20 cellular contexts compared by ENCODE assay signal in genomic region chr6:1645466-1646185, GRCh38. TPM values are rescaled to one million over a fixed set of nuclear protein-coding genes. Genes with fewer than 3 reads are reported as not detected.
"Had no signal": no experiment of that assay in that cellular context is flagged by ENCODE, and none has a peak within 500 bp of the region (broad histone marks: within the 10 kb centered on the region; RNA-seq: fewer than 3 reads in every experiment).

No MANE protein-coding gene starts in this region.

- FAIRE-seq: pancreas had no signal

- H3K27ac Mint-ChIP-seq: activated T-cell treated with anti-CD3 and anti-CD28 coated beads, Interleukin-2, amount 50 U/mL, for 24 hours; activated T-helper 17 cell treated with anti-CD3 and anti-CD28 coated beads, Interleukin-2, amount 50 U/mL, for 72 hours; naive thymus-derived CD8-positive, alpha-beta T cell had no signal

- H3K27me3 ChIP-seq: breast epithelium, colonic mucosa, esophagus muscularis mucosa, neutrophil, pancreas, right atrium auricular region, tibial artery had no signal

- H3K36me3 ChIP-seq: breast epithelium, colonic mucosa, esophagus muscularis mucosa, neutrophil, pancreas, right atrium auricular region, tibial artery had no signal

- H3K27me3 Mint-ChIP-seq: activated naive CD8-positive, alpha-beta T cell treated with anti-CD3 and anti-CD28 coated beads for 36 hours; activated T-cell treated with anti-CD3 and anti-CD28 coated beads, Interleukin-2, amount 50 U/mL, for 24 hours; activated T-helper 17 cell treated with anti-CD3 and anti-CD28 coated beads, Interleukin-2, amount 50 U/mL, for 72 hours; stimulated activated naive CD8-positive, alpha-beta T cell treated with anti-CD3 and anti-CD28 coated beads, Interleukin-15, amount 100 ng/mL, for 72 hours had no signal

- H3K27ac ChIP-seq: breast epithelium, colonic mucosa, dorsolateral prefrontal cortex, esophagus muscularis mucosa, neutrophil, pancreas, psoas muscle, right atrium auricular region, skin epidermis, tibial artery had no signal

- H3K4me3 ChIP-seq: breast epithelium, colonic mucosa, dorsolateral prefrontal cortex, esophagus muscularis mucosa, lung, pancreas, psoas muscle, right atrium auricular region, skin epidermis, tibial artery had no signal

- H3K9me3 Mint-ChIP-seq: activated naive CD8-positive, alpha-beta T cell treated with anti-CD3 and anti-CD28 coated beads for 36 hours; activated T-cell treated with anti-CD3 and anti-CD28 coated beads, Interleukin-2, amount 50 U/mL, for 24 hours; activated T-helper 17 cell treated with anti-CD3 and anti-CD28 coated beads, Interleukin-2, amount 50 U/mL, for 72 hours; naive thymus-derived CD8-positive, alpha-beta T cell; stimulated activated naive CD8-positive, alpha-beta T cell treated with anti-CD3 and anti-CD28 coated beads, Interleukin-15, amount 100 ng/mL, for 72 hours had no signal

- H3K36me3 Mint-ChIP-seq: activated naive CD8-positive, alpha-beta T cell treated with anti-CD3 and anti-CD28 coated beads for 36 hours had no signal

- H3K4me3 Mint-ChIP-seq: activated naive CD8-positive, alpha-beta T cell treated with anti-CD3 and anti-CD28 coated beads for 36 hours; activated T-cell treated with anti-CD3 and anti-CD28 coated beads, Interleukin-2, amount 50 U/mL, for 24 hours; activated T-helper 17 cell treated with anti-CD3 and anti-CD28 coated beads, Interleukin-2, amount 50 U/mL, for 72 hours; naive thymus-derived CD8-positive, alpha-beta T cell; stimulated activated naive CD8-positive, alpha-beta T cell treated with anti-CD3 and anti-CD28 coated beads, Interleukin-15, amount 100 ng/mL, for 72 hours had no signal

- H3K9me3 ChIP-seq: breast epithelium, colonic mucosa, esophagus muscularis mucosa, neutrophil, pancreas, psoas muscle, right atrium auricular region, tibial artery had no signal

- H3K4me1 Mint-ChIP-seq: activated naive CD8-positive, alpha-beta T cell treated with anti-CD3 and anti-CD28 coated beads for 36 hours; activated T-helper 17 cell treated with anti-CD3 and anti-CD28 coated beads, Interleukin-2, amount 50 U/mL, for 72 hours; stimulated activated naive CD8-positive, alpha-beta T cell treated with anti-CD3 and anti-CD28 coated beads, Interleukin-15, amount 100 ng/mL, for 72 hours had no signal

- ATAC-seq: activated T-helper 17 cell treated with anti-CD3 and anti-CD28 coated beads, Interleukin-2, amount 50 U/mL, for 72 hours; left lobe of liver; naive thymus-derived CD8-positive, alpha-beta T cell; pancreas; psoas muscle; stimulated activated naive CD8-positive, alpha-beta T cell treated with anti-CD3 and anti-CD28 coated beads, Interleukin-15, amount 100 ng/mL, for 72 hours had no signal

- DNase-seq: activated CD8-positive, alpha-beta memory T cell treated with anti-CD3 and anti-CD28 coated beads for 24 hours; activated CD8-positive, alpha-beta memory T cell treated with anti-CD3 and anti-CD28 coated beads, Interleukin-2, amount 50 U/mL, for 4 hours; activated naive CD8-positive, alpha-beta T cell treated with anti-CD3 and anti-CD28 coated beads for 36 hours; activated T-cell treated with anti-CD3 and anti-CD28 coated beads, Interleukin-2, amount 50 U/mL, for 24 hours; colonic mucosa; dorsolateral prefrontal cortex; naive thymus-derived CD8-positive, alpha-beta T cell; pancreas; stimulated activated CD4-positive, alpha-beta T cell treated with anti-CD3 and anti-CD28 coated beads, Interleukin-1b, Interleukin-23, amount 100 ng/mL, for 48 hours; stimulated activated naive CD8-positive, alpha-beta T cell treated with anti-CD3 and anti-CD28 coated beads, Interleukin-15, amount 100 ng/mL, for 72 hours had no signal

- H3K4me1 ChIP-seq: breast epithelium, colonic mucosa, esophagus muscularis mucosa, psoas muscle, right atrium auricular region had no signal

RNA-seq across cellular contexts. Expression of gene FOXC1, which starts 35.9 kb away (rescaled TPM):
- total RNA-seq: activated naive CD8-positive, alpha-beta T cell treated with anti-CD3 and anti-CD28 coated beads for 36 hours; activated T-helper 17 cell treated with anti-CD3 and anti-CD28 coated beads, Interleukin-2, amount 50 U/mL, for 72 hours; naive thymus-derived CD8-positive, alpha-beta T cell had no signal
- polyA plus RNA-seq: naive thymus-derived CD8-positive, alpha-beta T cell had no signal
